In genomic region chr22:37550921-37551320, GRCh38 we compare ENCODE assay signal across 13 cellular contexts. TPM values are rescaled to one million over a fixed set of nuclear protein-coding genes. Genes with fewer than 3 reads are reported as not detected.
DNase-seq lines count a peak whose midpoint lies in the region; ATAC-seq and TF ChIP-seq lines count a peak whose summit lies in the region.
"Not testable (repeated sequence)": the region's sequence is repeated elsewhere in the genome, so short reads cannot be mapped to it uniquely, and the experiment has no call there.
"Had no signal": no experiment of that assay in that cellular context is flagged by ENCODE, and none has a peak within 500 bp of the region (broad histone marks: within the 10 kb centered on the region; RNA-seq: fewer than 3 reads in every experiment).

No MANE protein-coding gene starts in this region.

- H3K4me2 ChIP-seq in IMR-90 (ENCODE audit: low read depth, low read length); mesenchymal stem cell (ENCODE audit: low read length, poor library complexity, severe bottlenecking); neural progenitor cell: not testable (repeated sequence)

- not testable (repeated sequence) for H4K5ac ChIP-seq in IMR-90 (ENCODE audit: low read depth, low read length)

- H4K8ac ChIP-seq in IMR-90 (ENCODE audit: low read depth in 2 of 2, low read length in 2 of 2); mesenchymal stem cell (ENCODE audit: low read length): not testable (repeated sequence)

- not testable (repeated sequence) for H3K36me3 ChIP-seq in IMR-90 (ENCODE audit: control insufficient read depth, insufficient read depth, low read length); ascending aorta; left ventricle myocardium inferior; mesenchymal stem cell (ENCODE audit: control insufficient read depth in 1 of 2, insufficient read depth in 2 of 2, low read depth in 1 of 2, low read length in 2 of 2); neural progenitor cell; spleen; tibial artery

- intact Hi-C loops in IMR-90 (cut with micrococcal nuclease); ascending aorta (cut with DNase I); left ventricle myocardium inferior (cut with micrococcal nuclease); spleen (cut with DNase I; ENCODE audit: low total_unique reads); tibial artery (cut with DNase I; ENCODE audit: low total_unique reads): not testable (repeated sequence)

- H2BK20ac ChIP-seq in IMR-90 (ENCODE audit: low read depth, low read length), result 0 out of 2 replicates have a peak overlapping the region, but pooled peaks have one; percentile 77

- H3K4me3 ChIP-seq in IMR-90 (ENCODE audit: insufficient read depth, low read depth, low read length); ascending aorta; left ventricle myocardium inferior; mesenchymal stem cell (ENCODE audit: insufficient read depth in 1 of 2, low read depth in 1 of 2, low read length in 2 of 2); neural progenitor cell; spleen; tibial artery: not testable (repeated sequence)

- H3K9me3 ChIP-seq in IMR-90 (ENCODE audit: control insufficient read depth, insufficient read depth, low read length); ascending aorta; left ventricle myocardium inferior (replicated peaks); mesenchymal stem cell (ENCODE audit: control insufficient read depth, low read length); neural progenitor cell (ENCODE audit: low read depth); spleen; tibial artery: not testable (repeated sequence)

- H4K91ac ChIP-seq in IMR-90 (ENCODE audit: insufficient read depth, low read depth, low read length), result not testable (repeated sequence)
- H4K91ac ChIP-seq in mesenchymal stem cell (ENCODE audit: low read length), result peak overlapping the region; percentile 99

- not testable (repeated sequence) for H3K4ac ChIP-seq in IMR-90 (ENCODE audit: low read depth, low read length)
- peak overlapping the region in 1 of 2 experiments; percentile 85 for H3K4ac ChIP-seq in mesenchymal stem cell (ENCODE audit: low read depth in 1 of 2, low read length in 2 of 2)

- not testable (repeated sequence) for H2AFZ ChIP-seq in IMR-90 (replicated peaks; ENCODE audit: low read length, poor library complexity); mesenchymal stem cell (ENCODE audit: low read depth, low read length); neural progenitor cell (replicated peaks)

- TF ChIP-seq CTCF in IMR-90 (conservative IDR thresholded peaks at IDR 0.05; ENCODE audit: low read depth, low read length); ascending aorta (IDR thresholded peaks at IDR 0.05); left ventricle myocardium inferior (IDR thresholded peaks at IDR 0.05; ENCODE audit: borderline replicate concordance); neural progenitor cell (IDR thresholded peaks at IDR 0.05); spleen (IDR thresholded peaks at IDR 0.05 in 8 of 11, conservative IDR thresholded peaks at IDR 0.05 in 3 of 11); tibial artery (IDR thresholded peaks at IDR 0.05): not testable (repeated sequence)

- H3K9ac ChIP-seq in IMR-90 (ENCODE audit: low read depth, low read length); mesenchymal stem cell (ENCODE audit: low read length); neural progenitor cell: not testable (repeated sequence)

- not testable (repeated sequence) for TF ChIP-seq RAD21 in IMR-90 (IDR thresholded peaks at IDR 0.05; ENCODE audit: low read length)

- H3K4me1 Mint-ChIP-seq in neural progenitor cell, result peaks cover 53% of the 10 kb centered on the region

- not testable (repeated sequence) for H3K23ac ChIP-seq in IMR-90 (ENCODE audit: low read depth, low read length); mesenchymal stem cell (ENCODE audit: low read length in 2 of 2)

- in situ Hi-C loops in IMR-90 (cut with MboI; ENCODE audit: low sequenced_read_pairs), result not testable (repeated sequence)

- peak overlapping the region; percentile 70; the same call in 2 of the 3 replicates for H2BK15ac ChIP-seq in IMR-90 (ENCODE audit: low read depth, low read length)
- not testable (repeated sequence) for H2BK15ac ChIP-seq in mesenchymal stem cell (ENCODE audit: low read depth, poor library complexity, severe bottlenecking)

- not testable (repeated sequence) for H3K9me3 Mint-ChIP-seq in neural progenitor cell

- dilution Hi-C loops in IMR-90 (cut with HindIII; ENCODE audit: low sequenced_read_pairs, unreplicated experiment), result not testable (repeated sequence)

- H3K18ac ChIP-seq in IMR-90 (ENCODE audit: low read depth, low read length), result not testable (repeated sequence)
- H3K18ac ChIP-seq in mesenchymal stem cell (ENCODE audit: low read depth in 1 of 2, low read length in 2 of 2), result peak overlapping the region in 1 of 2 experiments; percentile 5

- ATAC-seq in IMR-90 (ENCODE audit: low read depth), result not testable (repeated sequence)

- BruUV-seq in IMR-90 (replicated peaks; lab: Mats Ljungman, UMichigan), result not testable (repeated sequence)

- CTCF ChIA-PET in IMR-90 (lab: Yijun Ruan, JAX), result interaction anchor here (1.0 to 2.7 kb wide), 3 partner anchors 11 to 42 kb away, joined by 3 to 14 read pairs (median 6); no protein-coding TSS in a partner anchor

- not testable (repeated sequence) for H3K27ac ChIP-seq in IMR-90 (ENCODE audit: insufficient read depth, low read length); mesenchymal stem cell (ENCODE audit: low read length, poor library complexity, severe bottlenecking); neural progenitor cell
- H3K27ac ChIP-seq in ascending aorta, result peak overlapping the region; percentile 68 to 72
- H3K27ac ChIP-seq in cingulate gyrus (ENCODE audit: low read depth, low read length), result peak overlapping the region; percentile 60
- peak overlapping the region; percentile 90 for H3K27ac ChIP-seq in left ventricle myocardium inferior (replicated peaks)
- H3K27ac ChIP-seq in spleen, result peak overlapping the region in 5 of 8 donors; percentile 16 to 74 (median 74)
- peak overlapping the region; percentile 64 to 97 for H3K27ac ChIP-seq in tibial artery

- H3K9me1 ChIP-seq in IMR-90 (ENCODE audit: insufficient read depth, low read length), result peaks cover 24% of the 10 kb centered on the region

- not testable (repeated sequence) for H4K20me1 ChIP-seq in IMR-90 (ENCODE audit: insufficient read depth, low read length); neural progenitor cell (ENCODE audit: low read depth)

- H2AK5ac ChIP-seq in IMR-90 (ENCODE audit: low read depth, low read length), result peak overlapping the region; percentile 51
- peak overlapping the region; percentile 91 for H2AK5ac ChIP-seq in mesenchymal stem cell (ENCODE audit: low read length, severe bottlenecking)

- H3K79me2 ChIP-seq in neural progenitor cell (ENCODE audit: low read depth), result not testable (repeated sequence)

- H2BK12ac ChIP-seq in mesenchymal stem cell (ENCODE audit: low read length in 2 of 2), result peak overlapping the region; percentile 96 to 100

- H3K36me3 Mint-ChIP-seq in neural progenitor cell, result not testable (repeated sequence)

- not testable (repeated sequence) for H3K27me3 Mint-ChIP-seq in neural progenitor cell (ENCODE audit: insufficient read depth, low read depth)

- peak overlapping the region; percentile 15 for H3K4me3 Mint-ChIP-seq in neural progenitor cell

- not testable (repeated sequence) for H2BK120ac ChIP-seq in IMR-90 (ENCODE audit: low read depth, low read length); mesenchymal stem cell (ENCODE audit: low read depth, low read length)

- WGBS in IMR-90 (ENCODE audit: extremely low coverage in 2 of 2, insufficient read length in 1 of 2), 2 experiments, result 95% methylated on average over 5 of the region's 9 CpGs; no CpG with 5 or more reads in 1 of the 2 experiments
- WGBS in mesenchymal stem cell, result 97% methylated on average over 9 of the region's 9 CpGs
- 86 to 94% (median 89%) methylated on average over 9 of the region's 9 CpGs for WGBS in spleen, 5 donors

- H3K27ac Mint-ChIP-seq in neural progenitor cell, result peak overlapping the region; percentile 30

- not testable (repeated sequence) for H2BK5ac ChIP-seq in IMR-90 (ENCODE audit: low read depth, low read length, poor library complexity, severe bottlenecking); mesenchymal stem cell (ENCODE audit: low read depth, low read length, poor library complexity, severe bottlenecking)

- H3F3A ChIP-seq in neural progenitor cell (ENCODE audit: low read depth), result peaks cover 55% of the 10 kb centered on the region

- POLR2A ChIA-PET in IMR-90 (lab: Charles Lee; ENCODE audit: unreplicated experiment), result not testable (repeated sequence)

- H3K4me1 ChIP-seq in IMR-90 (ENCODE audit: control insufficient read depth, insufficient read depth, low read length) (peaks cover 31% of the 10 kb centered on the region), ascending aorta (peaks cover 28 to 58% of the 10 kb centered on the region in 2 donors), left ventricle myocardium inferior (peaks cover 74% of the 10 kb centered on the region), mesenchymal stem cell (ENCODE audit: control insufficient read depth, insufficient read depth, low read depth, low read length) (peaks cover 48% of the 10 kb centered on the region), neural progenitor cell (peaks cover 47% of the 10 kb centered on the region), spleen (peaks cover 9 to 62% (median 32%) of the 10 kb centered on the region in 6 donors), tibial artery (peaks cover 11 to 72% (median 68%) of the 10 kb centered on the region in 4 donors)

- H3K79me1 ChIP-seq in IMR-90 (ENCODE audit: low read depth in 1 of 2, low read length in 2 of 2), result peaks cover 0 to 11% of the 10 kb centered on the region in 2 experiments; a peak in 2 of 4 replicates
- H3K79me1 ChIP-seq in mesenchymal stem cell (replicated peaks; ENCODE audit: low read length, poor library complexity, severe bottlenecking), result not testable (repeated sequence)

- H3K56ac ChIP-seq in IMR-90 (ENCODE audit: extremely low read depth, insufficient read depth, low read length), result not testable (repeated sequence)

- not testable (repeated sequence) for H3K27me3 ChIP-seq in IMR-90 (ENCODE audit: control insufficient read depth, insufficient read depth, low read length); ascending aorta; left ventricle myocardium inferior (ENCODE audit: low read depth); mesenchymal stem cell (ENCODE audit: control insufficient read depth in 1 of 2, insufficient read depth in 1 of 2, low read length in 2 of 2); neural progenitor cell; tibial artery
- peaks cover 0 to 37% (median 0%) of the 10 kb centered on the region in 7 donors for H3K27me3 ChIP-seq in spleen (replicated peaks in 1 of 7)

- not testable (repeated sequence) for TF ChIP-seq POLR2A in IMR-90 (IDR thresholded peaks at IDR 0.05; ENCODE audit: low read depth, low read length); spleen (IDR thresholded peaks at IDR 0.05)

- not testable (repeated sequence) for H3K14ac ChIP-seq in IMR-90 (replicated peaks; ENCODE audit: low read depth, low read length); mesenchymal stem cell (ENCODE audit: low read length in 2 of 2)

- DNase-seq in IMR-90; ascending aorta (ENCODE audit: low spot score in 2 of 2); left ventricle myocardium inferior; mesenchymal stem cell; neural progenitor cell (ENCODE audit: low spot score); spleen; tibial artery: not testable (repeated sequence)

- peak overlapping the region; percentile 88 for H2AK9ac ChIP-seq in IMR-90 (replicated peaks; ENCODE audit: low read depth, low read length, poor library complexity)

RNA-seq across cellular contexts. Expression of gene CDC42EP1, which starts 9.4 kb away (rescaled TPM):
- total RNA-seq in IMR-90 (2012; rRNA removed) (4.7 and 6.1 TPM in 2 replicates), ascending aorta (100 TPM), left ventricle myocardium inferior (17.7 TPM), neural progenitor cell (ENCODE audit: low replicate concordance) (0.84 and 1.8 TPM in 2 replicates), spleen (10 to 100 TPM; 13.2 to 35.7 (median 22.4) TPM)
- polyA plus RNA-seq in IMR-90 (2012; rRNA removed) (47.3 and 59.2 TPM in 2 replicates), spleen (10 to 100 TPM in 1 of 3 donors, 1 to 10 TPM in 2; 4.6 to 13.7 (median 4.8) TPM)
- polyA plus RNA-seq in IMR-90 (2012; cell fraction: cytosol; rRNA removed), result 34.5 and 61.4 TPM in 2 replicates
- polyA plus RNA-seq in IMR-90 (2012; cell fraction: nucleus; rRNA removed; ENCODE audit: low replicate concordance), result 18.1 and 44.7 TPM in 2 replicates
- polyA plus RNA-seq in mesenchymal stem cell (2013, experiment 1 of 2), result 117 TPM
- 113 TPM for polyA plus RNA-seq in mesenchymal stem cell (2013, experiment 2 of 2)
- polyA plus RNA-seq: CD8-positive, alpha-beta memory T cell had no signal

RNA-seq across cellular contexts. Expression of gene LGALS2, which starts 29.0 kb away (rescaled TPM):
- not detected in 2 replicates for total RNA-seq in IMR-90 (2012; rRNA removed)
- polyA plus RNA-seq in IMR-90 (2012; rRNA removed), result not detected in 2 replicates
- not detected in 2 replicates for polyA plus RNA-seq in IMR-90 (2012; cell fraction: cytosol; rRNA removed)
- not detected in 2 replicates for polyA plus RNA-seq in IMR-90 (2012; cell fraction: nucleus; rRNA removed; ENCODE audit: low replicate concordance)
- not detected for total RNA-seq in ascending aorta
- not detected for total RNA-seq in left ventricle myocardium inferior
- not detected for polyA plus RNA-seq in mesenchymal stem cell (2013, experiment 1 of 2)
- not detected for polyA plus RNA-seq in mesenchymal stem cell (2013, experiment 2 of 2)
- total RNA-seq in neural progenitor cell (ENCODE audit: low replicate concordance), result not detected in 2 replicates
- total RNA-seq in spleen, result 10 to 100 TPM in 5 of 7 donors, 1 to 10 TPM in 1, not detected in 1; 3.9 to 22.8 (median 12.8) TPM
- polyA plus RNA-seq in spleen, result 10 to 100 TPM; 21.1 to 41.8 (median 25.5) TPM
- total RNA-seq: CD8-positive, alpha-beta memory T cell; GM23338; HFFc6; HT1080 had no signal
- polyA plus RNA-seq: CD8-positive, alpha-beta memory T cell; GM23338 had no signal

RNA-seq across cellular contexts. Expression of gene CARD10, which starts 31.7 kb away (rescaled TPM):
- total RNA-seq in IMR-90 (2012; rRNA removed) (6.1 TPM in 2 replicates), ascending aorta (21.0 TPM), left ventricle myocardium inferior (9.0 TPM), neural progenitor cell (ENCODE audit: low replicate concordance) (1.5 and 6.2 TPM in 2 replicates), spleen (10 to 100 TPM in 4 of 7 donors, 1 to 10 TPM in 3; 6.9 to 12.5 (median 11.3) TPM)
- polyA plus RNA-seq in IMR-90 (2012; rRNA removed) (18.4 and 19.8 TPM in 2 replicates), spleen (1 to 10 TPM; 2.5 to 9.1 (median 5.7) TPM)
- 9.8 and 18.6 TPM in 2 replicates for polyA plus RNA-seq in IMR-90 (2012; cell fraction: cytosol; rRNA removed)
- 23.8 and 66.7 TPM in 2 replicates for polyA plus RNA-seq in IMR-90 (2012; cell fraction: nucleus; rRNA removed; ENCODE audit: low replicate concordance)
- 3.1 TPM for polyA plus RNA-seq in mesenchymal stem cell (2013, experiment 1 of 2)
- 3.2 TPM for polyA plus RNA-seq in mesenchymal stem cell (2013, experiment 2 of 2)
- polyA plus RNA-seq: CD14-positive monocyte had no signal

RNA-seq across cellular contexts. Expression of gene GGA1, which starts 57.7 kb away (rescaled TPM):
- total RNA-seq in IMR-90 (2012; rRNA removed) (17.2 and 19.7 TPM in 2 replicates), ascending aorta (53.5 TPM), left ventricle myocardium inferior (27.5 TPM), neural progenitor cell (ENCODE audit: low replicate concordance) (62.3 and 71.7 TPM in 2 replicates), spleen (100 to 1,000 TPM in 1 of 7 donors, 10 to 100 TPM in 6; 67.6 to 115 (median 82.6) TPM)
- polyA plus RNA-seq in IMR-90 (2012; rRNA removed) (48.5 and 50.4 TPM in 2 replicates), spleen (100 to 1,000 TPM in 2 of 3 donors, 10 to 100 TPM in 1; 43.4 to 134 (median 121) TPM)
- 17.9 and 26.5 TPM in 2 replicates for polyA plus RNA-seq in IMR-90 (2012; cell fraction: cytosol; rRNA removed)
- 243 and 309 TPM in 2 replicates for polyA plus RNA-seq in IMR-90 (2012; cell fraction: nucleus; rRNA removed; ENCODE audit: low replicate concordance)
- polyA plus RNA-seq in mesenchymal stem cell (2013, experiment 1 of 2), result 25.3 TPM
- 23.1 TPM for polyA plus RNA-seq in mesenchymal stem cell (2013, experiment 2 of 2)
